In the genomic region with DNA sequence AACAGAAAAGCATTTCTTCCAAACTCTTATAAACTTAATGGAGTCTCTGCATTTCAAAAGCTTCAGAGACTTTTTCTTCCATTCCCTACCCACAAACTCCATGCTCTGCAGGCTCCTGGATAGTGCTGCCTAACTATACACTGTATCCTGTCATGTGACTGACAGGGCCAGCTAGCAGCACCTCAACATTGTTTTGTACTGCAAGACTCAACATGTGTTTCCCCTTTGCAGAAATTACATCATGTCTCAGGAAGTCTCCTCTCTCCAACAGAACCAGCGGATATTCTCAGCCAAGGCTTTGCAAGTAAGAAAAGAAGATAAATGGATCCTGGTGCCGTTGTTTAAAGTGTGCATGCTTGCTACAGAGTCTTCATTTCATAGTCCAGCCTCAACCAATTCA, we compare ENCODE assay signal across 10 cellular contexts.
A peak's percentile ranks its signal among the peaks of the same experiment; 100 is the strongest.
DNase-seq lines count a peak whose midpoint lies in the region; ATAC-seq, FAIRE-seq and TF ChIP-seq lines count a peak whose summit lies in the region.
"Had no signal": no experiment of that assay in that cellular context is flagged by ENCODE, and none has a peak within 500 bp of the region (broad histone marks: within the 10 kb centered on the region; RNA-seq: fewer than 3 reads in every experiment).

No MANE protein-coding gene starts in this region.

- CTCF ChIA-PET in H1 (lab: Charles Lee; ENCODE audit: partially characterized antibody), result interaction anchor here (1.2 to 3.3 kb wide), 3 partner anchors 14 to 289 kb away, joined by 3 to 13 read pairs (median 4); no protein-coding TSS in a partner anchor

- POLR2A ChIA-PET in H1 (lab: Charles Lee; ENCODE audit: partially characterized antibody), result no interaction called here

- H3K4ac ChIP-seq in H1 (replicated peaks; ENCODE audit: insufficient read length, low read depth, low read length), result no peak overlapping the region

- no peaks in the 10 kb centered on the region for H3K27me3 ChIP-seq in H1 (replicated peaks in 1 of 4; ENCODE audit: control insufficient read depth in 3 of 4, extremely low read depth in 1 of 4, insufficient read depth in 3 of 4, low read length in 3 of 4)
- H3K27me3 ChIP-seq in left lung, result no peaks in the 10 kb centered on the region
- peaks cover 10% of the 10 kb centered on the region for H3K27me3 ChIP-seq in WERI-Rb-1 (ENCODE audit: insufficient read depth, low read depth, severe bottlenecking)
- H3K27me3 ChIP-seq: transverse colon had no signal

- no peak overlapping the region for H2BK15ac ChIP-seq in H1 (ENCODE audit: low read length)

- TF ChIP-seq RAD21 in H1 (IDR thresholded peaks at IDR 0.05 in 1 of 2, conservative IDR thresholded peaks at IDR 0.05 in 1 of 2; ENCODE audit: low read depth in 2 of 2, low read length in 2 of 2), result no peak

- H2BK5ac ChIP-seq in H1 (ENCODE audit: low read depth, low read length), result no peak overlapping the region

- H3K9ac ChIP-seq in H1 (replicated peaks in 1 of 4; ENCODE audit: extremely low read depth in 1 of 4, low read depth in 3 of 4, low read length in 3 of 4), result no peak overlapping the region

- no peak overlapping the region for H4K8ac ChIP-seq in H1 (ENCODE audit: extremely low read depth, insufficient read depth, low read length)

- peak; percentile 61 for DNase-seq in AG20443 (ENCODE audit: low spot score)
- DNase-seq in LHCN-M2 (ENCODE audit: low read depth), result peak; percentile 8
- no peak for DNase-seq in H1 (ENCODE audit: low read depth in 1 of 2, low spot score in 2 of 2)
- DNase-seq in left lung, result no peak
- DNase-seq in hypothalamus (lab: John Stamatoyannopoulos, UW), result no peak
- DNase-seq in erythroblast (lab: John Stamatoyannopoulos, UW), result no peak
- DNase-seq in WERI-Rb-1, result no peak
- DNase-seq in DMS53 treated with DMSO at 0.1 percent for 48 hours (lab: John Stamatoyannopoulos, UW; ENCODE audit: unreplicated experiment), result no peak
- DNase-seq: NCI-H510A treated with DMSO at 0.1 percent for 48 hours, transverse colon had no signal

- H2BK20ac ChIP-seq in H1 (ENCODE audit: low read length), result no peak overlapping the region

- H3K27ac ChIP-seq in H1 (ENCODE audit: low read depth, low read length) (no peak overlapping the region), left lung (peak overlapping the region in 1 of 2 donors; percentile 21), WERI-Rb-1 (no peak overlapping the region)
- H3K27ac ChIP-seq: transverse colon had no signal

- TF ChIP-seq CTCF in H1 (IDR thresholded peaks at IDR 0.05; ENCODE audit: control extremely low read depth in 1 of 3, insufficient read depth in 1 of 3, low read depth in 1 of 3, low read length in 3 of 3) (no peak), left lung (IDR thresholded peaks at IDR 0.05) (no peak), WERI-Rb-1 (IDR thresholded peaks at IDR 0.05; ENCODE audit: low read depth, low read length) (no peak)

- no peaks in the 10 kb centered on the region for H4K20me1 ChIP-seq in H1 (replicated peaks in 1 of 2; ENCODE audit: control insufficient read depth in 1 of 2, insufficient read depth in 2 of 2, low read length in 2 of 2)

- H2BK12ac ChIP-seq in H1 (ENCODE audit: low read depth, low read length), result no peak overlapping the region

- H3K9me3 ChIP-seq in H1 (ENCODE audit: insufficient read depth in 2 of 2, low read depth in 1 of 2, low read length in 1 of 2) (no peaks in the 10 kb centered on the region), left lung (no peaks in the 10 kb centered on the region), WERI-Rb-1 (ENCODE audit: severe bottlenecking) (no peaks in the 10 kb centered on the region)
- H3K9me3 ChIP-seq: transverse colon had no signal

- no peak overlapping the region for H3K18ac ChIP-seq in H1 (ENCODE audit: extremely low read depth, low read length)

- H3K14ac ChIP-seq in H1 (ENCODE audit: insufficient read length), result no peak overlapping the region

- H3K4me2 ChIP-seq in H1 (ENCODE audit: insufficient read depth in 1 of 2, low read depth in 2 of 2, low read length in 2 of 2), result no peak overlapping the region

- H2BK120ac ChIP-seq in H1 (replicated peaks; ENCODE audit: low read depth, low read length), result no peak overlapping the region

- H4K91ac ChIP-seq in H1 (replicated peaks; ENCODE audit: insufficient read length, low read length), result no peak overlapping the region

- TF ChIP-seq EP300 in H1 (IDR thresholded peaks at IDR 0.05; ENCODE audit: borderline replicate concordance in 1 of 2, low read depth in 2 of 2, low read length in 2 of 2), result no peak

- H3K56ac ChIP-seq in H1 (replicated peaks; ENCODE audit: insufficient read length, low read depth, low read length), result no peak overlapping the region

- 88% methylated on average over 2 of the region's 2 CpGs; no CpG with 5 or more reads in 1 of the 2 experiments for WGBS in H1 (ENCODE audit: extremely low coverage in 1 of 2, insufficient coverage in 1 of 2, insufficient read length in 1 of 2, insufficient replicate concordance in 2 of 2, low coverage in 1 of 2, low lambda C conversion rate in 2 of 2, missing lambda C conversion rate in 1 of 2), 2 experiments

- H2AFZ ChIP-seq in H1 (ENCODE audit: low read length), result peak overlapping the region; percentile 7; the same call in 1 of the 2 replicates

- H3K4me1 ChIP-seq in H1 (replicated peaks in 1 of 4; ENCODE audit: control insufficient read depth in 3 of 4, insufficient read depth in 4 of 4, low read length in 3 of 4) (peaks cover 0 to 3% (median 2%) of the 10 kb centered on the region in 4 experiments; a peak in 3 of 7 replicates), left lung (no peaks in the 10 kb centered on the region)
- H3K4me1 ChIP-seq: transverse colon had no signal

- H3K79me1 ChIP-seq in H1 (ENCODE audit: low read depth, low read length), result no peaks in the 10 kb centered on the region

- FAIRE-seq in H1 (lab: Jason Lieb, UNC), result no peak

- peak; percentile 53 for ATAC-seq in left lung

- intact Hi-C loops in left lung (cut with DNase I), result no loop called here

- H4K5ac ChIP-seq in H1 (ENCODE audit: insufficient read length, low read depth, low read length), result no peak overlapping the region

- TF ChIP-seq POLR2A in H1 (IDR thresholded peaks at IDR 0.05; ENCODE audit: control extremely low read depth in 1 of 2, low read depth in 2 of 2, low read length in 2 of 2) (no peak), erythroblast (IDR thresholded peaks at IDR 0.05; ENCODE audit: low read length) (no peak)

- no peak overlapping the region for H3K4me3 ChIP-seq in H1 (ENCODE audit: extremely low read depth in 1 of 4, insufficient read depth in 2 of 4, low read depth in 3 of 4, low read length in 4 of 4)
- H3K4me3 ChIP-seq in left lung, result no peak overlapping the region
- H3K4me3 ChIP-seq in WERI-Rb-1 (ENCODE audit: low read depth, low read length), result no peak overlapping the region
- H3K4me3 ChIP-seq: transverse colon had no signal

- no peak overlapping the region for H2AK5ac ChIP-seq in H1 (ENCODE audit: low read depth, low read length)

- H3K36me3 ChIP-seq in H1 (ENCODE audit: control insufficient read depth in 2 of 4, insufficient read depth in 4 of 4, low read length in 3 of 4) (no peaks in the 10 kb centered on the region), left lung (no peaks in the 10 kb centered on the region), WERI-Rb-1 (no peaks in the 10 kb centered on the region)
- H3K36me3 ChIP-seq: transverse colon had no signal

- H3K23ac ChIP-seq in H1 (ENCODE audit: insufficient read length), result no peak overlapping the region

- H3K79me2 ChIP-seq in H1 (ENCODE audit: control insufficient read depth in 1 of 2, insufficient read depth in 2 of 2, low read length in 2 of 2), result no peaks in the 10 kb centered on the region

- no peaks in the 10 kb centered on the region for H3K23me2 ChIP-seq in H1 (ENCODE audit: low read depth, low read length)

TF ChIP-seq in H1, 55 proteins besides CTCF, POLR2A, EP300 and RAD21:
- TF ChIP-seq BACH1 (IDR thresholded peaks at IDR 0.05; ENCODE audit: low read length), result no peak
- TF ChIP-seq SP2 (IDR thresholded peaks at IDR 0.05; ENCODE audit: low read length), result no peak
- no peak for TF ChIP-seq KDM5A (IDR thresholded peaks at IDR 0.05; ENCODE audit: low read length)
- no peak for TF ChIP-seq BCL11A (IDR thresholded peaks at IDR 0.05; ENCODE audit: low read depth in 2 of 2, low read length in 2 of 2)
- TF ChIP-seq NRF1 (IDR thresholded peaks at IDR 0.05; ENCODE audit: low read depth, low read length), result no peak
- TF ChIP-seq SAP30 (IDR thresholded peaks at IDR 0.05; ENCODE audit: insufficient read depth, insufficient replicate concordance, low read length), result no peak
- no peak for TF ChIP-seq SIN3A (conservative IDR thresholded peaks at IDR 0.05 in 1 of 2, IDR thresholded peaks at IDR 0.05 in 1 of 2; ENCODE audit: low read depth in 1 of 2, low read length in 2 of 2)
- no peak for TF ChIP-seq KDM1A (IDR thresholded peaks at IDR 0.05; ENCODE audit: borderline replicate concordance, low read length)
- no peak for TF ChIP-seq SIRT6 (IDR thresholded peaks at IDR 0.05; ENCODE audit: low read length)
- no peak for TF ChIP-seq CHD2 (IDR thresholded peaks at IDR 0.05; ENCODE audit: low read length)
- TF ChIP-seq SRF (IDR thresholded peaks at IDR 0.05; ENCODE audit: low read depth, low read length), result no peak
- TF ChIP-seq TCF12 (IDR thresholded peaks at IDR 0.05; ENCODE audit: low read depth, low read length), result no peak
- TF ChIP-seq PHF8 (conservative IDR thresholded peaks at IDR 0.05; ENCODE audit: low read depth, low read length), result no peak
- TF ChIP-seq CREB1 (IDR thresholded peaks at IDR 0.05), result no peak
- no peak for TF ChIP-seq CBX8 (IDR thresholded peaks at IDR 0.05; ENCODE audit: borderline replicate concordance, low read depth, low read length)
- TF ChIP-seq RXRA (IDR thresholded peaks at IDR 0.05; ENCODE audit: insufficient read depth, low read depth, low read length), result no peak
- TF ChIP-seq ATF3 (IDR thresholded peaks at IDR 0.05; ENCODE audit: insufficient read depth, low read depth, low read length), result no peak
- no peak for TF ChIP-seq SUZ12 (IDR thresholded peaks at IDR 0.05; ENCODE audit: low read length)
- no peak for TF ChIP-seq TAF1 (IDR thresholded peaks at IDR 0.05; ENCODE audit: low read depth, low read length)

Comparison
In these comparisons a context has a peak if more than half of its experiments do, and no peak if none do; other contexts are left out.
1. DNase-seq: peak in AG20443 (single experiment) and LHCN-M2 (single experiment); none in H1 (0 of 2), left lung (0 of 2), hypothalamus (0 of 51), erythroblast (0 of 2), WERI-Rb-1 (single experiment) and DMS53 treated with DMSO at 0.1 percent for 48 hours (single experiment).